Comparison of ENCODE assay signal across 21 cellular contexts in the genomic region with DNA sequence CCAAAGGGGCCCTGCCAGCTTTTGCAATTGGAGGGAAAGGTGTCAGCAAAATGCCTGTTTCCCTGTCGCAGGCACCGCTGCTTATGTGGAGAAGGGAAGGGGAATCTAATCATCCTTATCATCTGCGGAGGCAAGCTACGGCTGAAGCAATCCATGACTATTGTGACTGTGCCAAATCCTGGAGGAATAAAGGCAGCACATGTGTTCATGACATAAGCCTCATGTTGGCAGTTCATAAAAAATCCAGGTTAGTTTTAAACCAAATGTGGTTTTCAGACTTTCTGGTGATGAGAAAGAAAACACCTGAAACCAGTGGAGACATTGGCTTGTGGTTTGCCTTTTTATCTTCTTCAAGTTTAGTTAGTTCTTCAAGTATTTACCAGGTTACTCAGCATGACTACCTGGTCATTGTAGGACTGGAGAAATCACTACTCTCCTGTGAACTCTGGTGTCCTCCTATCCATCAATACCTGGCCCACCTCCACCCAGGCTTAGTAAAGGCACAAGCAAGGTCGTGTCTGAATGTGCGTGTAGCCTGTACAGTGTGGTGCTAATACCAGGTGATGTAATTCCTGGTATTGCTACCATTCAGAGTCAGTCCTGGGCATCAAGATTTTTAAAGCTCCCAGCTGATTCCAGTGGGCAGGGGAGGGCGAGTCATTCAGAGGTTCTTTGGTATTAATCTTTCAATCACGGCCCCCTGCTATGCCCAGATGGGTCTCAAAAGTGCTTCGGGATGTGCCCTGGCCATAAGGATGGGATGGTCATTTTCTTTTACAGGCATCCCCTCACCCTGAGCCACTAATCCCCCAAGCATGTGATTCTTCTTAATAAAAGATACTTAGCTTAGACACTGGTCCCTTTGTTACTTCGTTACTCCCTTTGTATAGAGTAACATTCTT.
A peak's percentile ranks its signal among the peaks of the same experiment; 100 is the strongest.
DNase-seq lines count a peak whose midpoint lies in the region; ATAC-seq, FAIRE-seq and TF ChIP-seq lines count a peak whose summit lies in the region.
"Had no signal": no experiment of that assay in that cellular context is flagged by ENCODE, and none has a peak within 500 bp of the region (broad histone marks: within the 10 kb centered on the region; RNA-seq: fewer than 3 reads in every experiment).

No MANE protein-coding gene starts in this region.

- H3K4me3 Mint-ChIP-seq in activated naive CD8-positive, alpha-beta T cell treated with anti-CD3 and anti-CD28 coated beads, Interleukin-2, amount 10 ng/mL, durations not matched to agents 7 days and 5 days = no peak overlapping the region
- H3K4me3 Mint-ChIP-seq in activated naive CD8-positive, alpha-beta T cell treated with anti-CD3 and anti-CD28 coated beads for 36 hours = no peak overlapping the region
- no peak overlapping the region for H3K4me3 Mint-ChIP-seq in activated naive CD8-positive, alpha-beta T cell treated with anti-CD3 and anti-CD28 coated beads, Interleukin-2, amount 50 U/mL, for 24 hours
- H3K4me3 Mint-ChIP-seq in osteocyte (ENCODE audit: unreplicated experiment) = no peak overlapping the region
- H3K4me3 Mint-ChIP-seq: CD8-positive, alpha-beta memory T cell had no signal

- no peaks in the 10 kb centered on the region for H3K27me3 ChIP-seq in tibial artery

- H3K4me1 ChIP-seq in tibial artery = no peaks in the 10 kb centered on the region
- H3K4me1 ChIP-seq: A549 had no signal

- H3K27ac ChIP-seq in tibial artery = no peak overlapping the region
- H3K27ac ChIP-seq: A549 had no signal

- intact Hi-C loops in tibial artery (cut with DNase I; ENCODE audit: low total_unique reads) = no loop called here

- H3K4me3 ChIP-seq in tibial artery = no peak overlapping the region
- H3K4me3 ChIP-seq: A549 had no signal

- H3K9me3 ChIP-seq in tibial artery = no peaks in the 10 kb centered on the region
- H3K9me3 ChIP-seq: A549 had no signal

- no peaks in the 10 kb centered on the region for H3K36me3 ChIP-seq in tibial artery

- TF ChIP-seq CTCF in osteocyte (IDR thresholded peaks at IDR 0.05) = no peak
- TF ChIP-seq CTCF in tibial artery (IDR thresholded peaks at IDR 0.05) = no peak

- H3K9me3 Mint-ChIP-seq in activated naive CD8-positive, alpha-beta T cell treated with anti-CD3 and anti-CD28 coated beads, Interleukin-2, amount 10 ng/mL, durations not matched to agents 7 days and 5 days = no peaks in the 10 kb centered on the region
- H3K9me3 Mint-ChIP-seq in activated naive CD8-positive, alpha-beta T cell treated with anti-CD3 and anti-CD28 coated beads for 36 hours = no peaks in the 10 kb centered on the region
- no peaks in the 10 kb centered on the region for H3K9me3 Mint-ChIP-seq in activated naive CD8-positive, alpha-beta T cell treated with anti-CD3 and anti-CD28 coated beads, Interleukin-2, amount 50 U/mL, for 24 hours
- no peaks in the 10 kb centered on the region for H3K9me3 Mint-ChIP-seq in osteocyte (ENCODE audit: unreplicated experiment)
- H3K9me3 Mint-ChIP-seq: CD8-positive, alpha-beta memory T cell had no signal

- H3K36me3 Mint-ChIP-seq in activated naive CD8-positive, alpha-beta T cell treated with anti-CD3 and anti-CD28 coated beads, Interleukin-2, amount 10 ng/mL, durations not matched to agents 7 days and 5 days = no peaks in the 10 kb centered on the region
- no peaks in the 10 kb centered on the region for H3K36me3 Mint-ChIP-seq in activated naive CD8-positive, alpha-beta T cell treated with anti-CD3 and anti-CD28 coated beads for 36 hours
- H3K36me3 Mint-ChIP-seq in activated naive CD8-positive, alpha-beta T cell treated with anti-CD3 and anti-CD28 coated beads, Interleukin-2, amount 50 U/mL, for 24 hours (ENCODE audit: low read depth) = no peaks in the 10 kb centered on the region
- H3K36me3 Mint-ChIP-seq in osteocyte (ENCODE audit: unreplicated experiment) = no peaks in the 10 kb centered on the region

- POLR2A ChIA-PET in activated naive CD8-positive, alpha-beta T cell treated with anti-CD3 and anti-CD28 coated beads, Interleukin-2, amount 10 ng/mL, durations not matched to agents 7 days and 5 days (lab: Charles Lee) = no interaction called here

- peak; percentile 17 for FAIRE-seq in urothelium cell line (lab: Jason Lieb, UNC)
- FAIRE-seq: A549, D721Med had no signal

- H3K27ac Mint-ChIP-seq in activated naive CD8-positive, alpha-beta T cell treated with anti-CD3 and anti-CD28 coated beads, Interleukin-2, amount 10 ng/mL, durations not matched to agents 7 days and 5 days = peak overlapping the region; percentile 48
- H3K27ac Mint-ChIP-seq in activated naive CD8-positive, alpha-beta T cell treated with anti-CD3 and anti-CD28 coated beads for 36 hours = no peak overlapping the region
- H3K27ac Mint-ChIP-seq in activated naive CD8-positive, alpha-beta T cell treated with anti-CD3 and anti-CD28 coated beads, Interleukin-2, amount 50 U/mL, for 24 hours = no peak overlapping the region
- no peak overlapping the region for H3K27ac Mint-ChIP-seq in osteocyte (ENCODE audit: unreplicated experiment)

- H3K27me3 Mint-ChIP-seq in activated naive CD8-positive, alpha-beta T cell treated with anti-CD3 and anti-CD28 coated beads, Interleukin-2, amount 10 ng/mL, durations not matched to agents 7 days and 5 days = peaks cover 4% of the 10 kb centered on the region
- no peaks in the 10 kb centered on the region for H3K27me3 Mint-ChIP-seq in activated naive CD8-positive, alpha-beta T cell treated with anti-CD3 and anti-CD28 coated beads for 36 hours
- H3K27me3 Mint-ChIP-seq in activated naive CD8-positive, alpha-beta T cell treated with anti-CD3 and anti-CD28 coated beads, Interleukin-2, amount 50 U/mL, for 24 hours = no peaks in the 10 kb centered on the region
- peaks cover 11% of the 10 kb centered on the region for H3K27me3 Mint-ChIP-seq in osteocyte (ENCODE audit: unreplicated experiment)

- no peak for DNase-seq in activated naive CD8-positive, alpha-beta T cell treated with anti-CD3 and anti-CD28 coated beads, Interleukin-2, amount 10 ng/mL, durations not matched to agents 7 days and 5 days
- no peak for DNase-seq in activated naive CD8-positive, alpha-beta T cell treated with anti-CD3 and anti-CD28 coated beads for 36 hours
- DNase-seq in activated naive CD8-positive, alpha-beta T cell treated with anti-CD3 and anti-CD28 coated beads, Interleukin-2, amount 50 U/mL, for 24 hours = no peak
- DNase-seq in osteocyte (ENCODE audit: extremely low spot score, unreplicated experiment) (peak; percentile 56), urothelium cell line (ENCODE audit: low spot score) (no peak), tibial artery (no peak)
- DNase-seq: C1 segment of cervical spinal cord; CD8-positive, alpha-beta memory T cell; DMS79 treated with DMSO at 0.1 percent for 48 hours; H7; IMR-90; NCI-H1417 treated with DMSO at 0.1 percent for 48 hours; NCI-H187 treated with DMSO at 0.1 percent for 48 hours; NCI-H2227 treated with DMSO at 0.1 percent for 48 hours; NCI-H510A treated with DMSO at 0.1 percent for 48 hours; NCI-H774; OCI-M1; SHP77 treated with DMSO at 0.1 percent for 48 hours had no signal

- peak; percentile 25 for ATAC-seq in activated naive CD8-positive, alpha-beta T cell treated with anti-CD3 and anti-CD28 coated beads, Interleukin-2, amount 10 ng/mL, durations not matched to agents 7 days and 5 days (ENCODE audit: low read depth)
- ATAC-seq in activated naive CD8-positive, alpha-beta T cell treated with anti-CD3 and anti-CD28 coated beads, Interleukin-2, amount 50 U/mL, for 24 hours = peak; percentile 29
- no peak for ATAC-seq in GM18498 (IDR thresholded peaks at IDR 0.05; ENCODE audit: unreplicated experiment)
- ATAC-seq: A549 had no signal

- H3K4me1 Mint-ChIP-seq in activated naive CD8-positive, alpha-beta T cell treated with anti-CD3 and anti-CD28 coated beads, Interleukin-2, amount 10 ng/mL, durations not matched to agents 7 days and 5 days = peaks cover 12% of the 10 kb centered on the region
- H3K4me1 Mint-ChIP-seq in activated naive CD8-positive, alpha-beta T cell treated with anti-CD3 and anti-CD28 coated beads for 36 hours = peaks cover 17% of the 10 kb centered on the region
- peaks cover 3% of the 10 kb centered on the region for H3K4me1 Mint-ChIP-seq in activated naive CD8-positive, alpha-beta T cell treated with anti-CD3 and anti-CD28 coated beads, Interleukin-2, amount 50 U/mL, for 24 hours
- no peaks in the 10 kb centered on the region for H3K4me1 Mint-ChIP-seq in osteocyte (ENCODE audit: unreplicated experiment)
- H3K4me1 Mint-ChIP-seq: CD8-positive, alpha-beta memory T cell had no signal
